In the genomic region with DNA sequence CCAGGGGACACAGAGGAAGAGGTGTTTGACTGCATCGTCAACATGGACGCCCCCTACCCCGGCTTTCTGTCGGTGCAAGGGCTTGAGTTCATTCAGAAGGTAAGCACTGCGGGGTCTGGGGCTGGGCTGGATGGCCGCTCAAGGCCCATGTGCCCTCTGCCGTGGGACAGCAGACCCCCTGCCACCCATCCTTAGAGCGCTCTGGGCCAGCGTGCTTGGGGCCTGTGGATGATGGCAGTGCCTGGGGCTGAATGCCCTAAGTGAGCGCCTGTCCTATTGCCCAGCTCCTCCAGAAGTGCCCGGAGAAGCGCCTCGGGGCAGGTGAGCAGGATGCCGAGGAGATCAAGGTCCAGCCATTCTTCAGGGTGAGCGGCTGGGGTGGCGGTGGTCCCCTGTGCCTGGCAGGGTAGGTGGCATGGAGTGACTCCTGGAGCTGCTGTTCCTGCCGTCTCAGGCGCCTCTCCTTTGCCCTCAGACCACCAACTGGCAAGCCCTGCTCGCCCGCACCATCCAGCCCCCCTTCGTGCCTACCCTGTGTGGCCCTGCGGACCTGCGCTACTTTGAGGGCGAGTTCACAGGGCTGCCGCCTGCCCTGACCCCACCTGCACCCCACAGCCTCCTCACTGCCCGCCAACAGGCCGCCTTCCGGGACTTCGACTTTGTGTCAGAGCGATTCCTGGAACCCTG, we compare ENCODE assay signal across 24 cellular contexts. TPM values are rescaled to one million over a fixed set of nuclear protein-coding genes. Genes with fewer than 3 reads are reported as not detected.
A peak's percentile ranks its signal among the peaks of the same experiment; 100 is the strongest.
DNase-seq lines count a peak whose midpoint lies in the region; ATAC-seq, FAIRE-seq and TF ChIP-seq lines count a peak whose summit lies in the region.
"Had no signal": no experiment of that assay in that cellular context is flagged by ENCODE, and none has a peak within 500 bp of the region (broad histone marks: within the 10 kb centered on the region; RNA-seq: fewer than 3 reads in every experiment).

No MANE protein-coding gene starts in this region.

- in situ Hi-C loops in GM12878 (cut with MboI), result no loop called here

- TF ChIP-seq CTCF in GM12878 (IDR thresholded peaks at IDR 0.05 in 2 of 3, conservative IDR thresholded peaks at IDR 0.05 in 1 of 3; ENCODE audit: control insufficient read depth in 2 of 3, extremely low read depth in 1 of 3, insufficient read depth in 1 of 3, low read depth in 3 of 3, low read length in 3 of 3) (no peak), osteoblast (IDR thresholded peaks at IDR 0.05; ENCODE audit: extremely low read depth, low read depth, low read length) (no peak)

- H3K79me2 ChIP-seq in GM12878 (ENCODE audit: control insufficient read depth, insufficient read depth, low read length) (peaks cover 20% of the 10 kb centered on the region), osteoblast (ENCODE audit: insufficient read depth, low read length) (no peaks in the 10 kb centered on the region)

- POLR2A ChIA-PET in GM12878 (lab: Charles Lee), result no interaction called here

- H3K4me1 ChIP-seq in GM12878 (ENCODE audit: control insufficient read depth, insufficient read depth, low read length) (peaks cover 3% of the 10 kb centered on the region), osteoblast (ENCODE audit: insufficient read depth, low read length) (peaks cover 8% of the 10 kb centered on the region)

- 98% methylated on average over 30 of the region's 30 CpGs for WGBS in GM12878 (ENCODE audit: insufficient coverage, insufficient replicate concordance, low lambda C conversion rate, missing lambda C conversion rate)

- no peak overlapping the region for H3K9ac ChIP-seq in GM12878 (ENCODE audit: control insufficient read depth, insufficient read depth, low read length)

- H4K20me1 ChIP-seq in GM12878 (ENCODE audit: control insufficient read depth, insufficient read depth), result no peaks in the 10 kb centered on the region
- H4K20me1 ChIP-seq in osteoblast (ENCODE audit: insufficient read depth, low read length), result no peaks in the 10 kb centered on the region

- H3K27me3 ChIP-seq in H7 (ENCODE audit: control insufficient read depth, insufficient read depth, low read length) (no peaks in the 10 kb centered on the region), GM12878 (replicated peaks in 1 of 2; ENCODE audit: control insufficient read depth in 2 of 2, insufficient read depth in 2 of 2, low read length in 1 of 2) (no peaks in the 10 kb centered on the region), osteoblast (ENCODE audit: insufficient read depth, low read length) (no peaks in the 10 kb centered on the region)
- H3K27me3 ChIP-seq: gastroesophageal sphincter, thyroid gland had no signal

- H3K9me3 ChIP-seq in GM12878 (replicated peaks; ENCODE audit: control insufficient read depth, insufficient read depth, low read length), result no peaks in the 10 kb centered on the region
- no peaks in the 10 kb centered on the region for H3K9me3 ChIP-seq in osteoblast (ENCODE audit: low read depth, low read length)
- H3K9me3 ChIP-seq: gastroesophageal sphincter, thyroid gland had no signal

- 0 out of 2 replicates have a peak, but pooled peaks have one; percentile 19 for TF ChIP-seq POLR2A in GM12878 (IDR thresholded peaks at IDR 0.05; ENCODE audit: low read depth, low read length)

- intact Hi-C loops in GM12878 (cut with micrococcal nuclease; ENCODE audit: unreplicated experiment), result loop anchor here (5.0 kb wide), 1 partner anchor 227 kb away; a partner anchor contains a TSS

- BruUV-seq in GM12878 (replicated peaks; lab: Mats Ljungman, UMichigan), result no TSS peak

- H3K27ac ChIP-seq in GM12878 (ENCODE audit: control insufficient read depth, insufficient read depth) (no peak overlapping the region), osteoblast (ENCODE audit: low read depth, low read length) (no peak overlapping the region)
- H3K27ac ChIP-seq: gastroesophageal sphincter, thyroid gland had no signal

- RAD21 ChIA-PET in GM12878 (lab: Charles Lee; ENCODE audit: unreplicated experiment), result no interaction called here

- TF ChIP-seq EP300 in GM12878 (IDR thresholded peaks at IDR 0.05; ENCODE audit: borderline replicate concordance in 1 of 2, control insufficient read depth in 1 of 2, low read depth in 2 of 2, low read length in 2 of 2), result no peak

- ATAC-seq in GM12878 (no peak), GM18907 (IDR thresholded peaks at IDR 0.05; ENCODE audit: unreplicated experiment) (no peak), GM21576 (IDR thresholded peaks at IDR 0.05; ENCODE audit: unreplicated experiment) (no peak), HG03571 (IDR thresholded peaks at IDR 0.05; ENCODE audit: unreplicated experiment) (no peak)
- ATAC-seq: gastroesophageal sphincter; left ventricle myocardium superior; naive thymus-derived CD4-positive, alpha-beta T cell; stimulated activated naive CD8-positive, alpha-beta T cell treated with anti-CD3 and anti-CD28 coated beads, Interleukin-15, Interleukin-2, amounts not matched to agents 100 U/mL and 50 U/mL, for 24 hours had no signal

- peak; percentile 76 for DNase-seq in H7
- DNase-seq in GM12878 (ENCODE audit: low read depth, low spot score), result no peak
- DNase-seq in osteoblast (ENCODE audit: insufficient read length, low spot score, missing footprints), result peak; percentile 55
- DNase-seq: activated CD4-positive, alpha-beta T cell treated with anti-CD3 and anti-CD28 coated beads, Interleukin-2, amount 50 U/mL, for 4 hours; activated CD4-positive, CD25-positive, alpha-beta regulatory T cell; activated CD8-positive, alpha-beta memory T cell treated with anti-CD3 and anti-CD28 coated beads, Interleukin-2, amount 50 U/mL, for 4 hours; activated naive CD4-positive, alpha-beta T cell treated with anti-CD3 and anti-CD28 coated beads, Interleukin-2, amount 50 U/mL, for 16 hours; C1 segment of cervical spinal cord; left ventricle myocardium superior; naive thymus-derived CD4-positive, alpha-beta T cell; NCI-H1105 treated with DMSO at 0.1 percent for 48 hours; NCI-H774; stimulated activated CD4-positive, alpha-beta T cell treated with anti-CD3 and anti-CD28 coated beads, Interleukin-4, amount 100 ng/mL, for 4 hours; stimulated activated naive CD8-positive, alpha-beta T cell treated with anti-CD3 and anti-CD28 coated beads, Interleukin-15, Interleukin-2, amounts not matched to agents 100 U/mL and 50 U/mL, for 24 hours; SW 1271; T1000; thyroid gland had no signal

- H3K4me3 ChIP-seq in H7 (ENCODE audit: insufficient read depth, low read depth, low read length) (no peak overlapping the region), GM12878 (no peak overlapping the region), osteoblast (ENCODE audit: insufficient read depth, low read length) (no peak overlapping the region)
- H3K4me3 ChIP-seq: coronary artery, gastroesophageal sphincter, thyroid gland had no signal

- SMC1A ChIA-PET in GM12878 (lab: Charles Lee; ENCODE audit: uncharacterized antibody, unreplicated experiment), result no interaction called here

- H3K4me2 ChIP-seq in GM12878 (ENCODE audit: control insufficient read depth, insufficient read depth) (no peak overlapping the region), osteoblast (ENCODE audit: insufficient read depth, low read length) (no peak overlapping the region)

- H3K36me3 ChIP-seq in H7 (replicated peaks; ENCODE audit: control insufficient read depth, insufficient read depth, low read length), result peaks cover 4% of the 10 kb centered on the region
- H3K36me3 ChIP-seq in GM12878 (ENCODE audit: control insufficient read depth in 2 of 2, insufficient read depth in 2 of 2, low read length in 1 of 2), result peaks cover 0 to 4% of the 10 kb centered on the region in 2 experiments; a peak in 2 of 4 replicates
- no peaks in the 10 kb centered on the region for H3K36me3 ChIP-seq in osteoblast (ENCODE audit: insufficient read depth, low read length)
- H3K36me3 ChIP-seq: thyroid gland had no signal

- no peak for TF ChIP-seq RAD21 in GM12878 (IDR thresholded peaks at IDR 0.05; ENCODE audit: insufficient read depth, low read depth, low read length)

- CTCF ChIA-PET in GM12878 (lab: Yijun Ruan, JAX), result no interaction called here

- no peak overlapping the region for H2AFZ ChIP-seq in GM12878 (ENCODE audit: control insufficient read depth, low read depth, low read length)
- no peak overlapping the region for H2AFZ ChIP-seq in osteoblast (ENCODE audit: low read length)

- no peak for FAIRE-seq in GM12878 (lab: Jason Lieb, UNC)
- FAIRE-seq: bronchial epithelial cell, GM12891 had no signal

RNA-seq across cellular contexts. Expression of a gene that starts 3.9 kb away (rescaled TPM):
- 66.5 and 76.6 TPM in 2 replicates for total RNA-seq in H7 (2014; rRNA removed; shearing (Covaris generic))
- 20.0 and 21.5 TPM in 2 replicates for total RNA-seq in GM12878 (2013; cell fraction: nucleolus; rRNA removed)
- total RNA-seq in GM12878 (2014; rRNA removed) (99.0 and 112 TPM in 2 replicates), GM12878 (2014; rRNA removed; fragmentation: Illumina TruSeq; extraction: Trizol) (20.5 and 24.8 TPM in 2 replicates), GM12878 (2021) (67.2 and 75.1 TPM in 2 replicates), osteoblast (32.7 and 35.1 TPM in 2 replicates)
- polyA plus RNA-seq in GM12878 (2011; ENCODE audit: low read depth), result 21.7 TPM
- polyA plus RNA-seq in GM12878 (2011; rRNA removed) (8.3 and 23.7 TPM in 2 replicates), GM12878 (2014; fragmentation: Illumina TruSeq; extraction: Trizol) (1.5 and 13.9 TPM in 2 replicates), GM12878 (2014; fragmentation: Nextera tagmentation; extraction: Ambion mirVana) (1 to 10 TPM in 1 of 2 experiments, under 1 TPM in 1; 0.95 to 9.9 TPM), GM12878 (2014; rRNA removed) (106 and 139 TPM in 2 replicates), GM12878 (2016; fragmentation: Nextera tagmentation; extraction: Ambion mirVana) (100 to 1,000 TPM; 129 to 146 TPM)
- polyA plus RNA-seq in GM12878 (2011; cell fraction: cytosol; rRNA removed), result 46.4 and 86.3 TPM in 2 replicates
- 60.3 and 66.9 TPM in 2 replicates for polyA plus RNA-seq in GM12878 (2011; cell fraction: nucleus; rRNA removed)
- 57.0 and 66.6 TPM in 2 replicates for polyA plus RNA-seq in GM12878 (2012)
- 16.3 and 32.5 TPM in 2 replicates for polyA minus RNA-seq in GM12878 (2011; rRNA and poly(A)+ RNA removed)
- 23.1 and 28.5 TPM in 2 replicates for polyA minus RNA-seq in GM12878 (2011; cell fraction: cytosol; rRNA and poly(A)+ RNA removed)
- 10.5 and 15.1 TPM in 2 replicates for polyA minus RNA-seq in GM12878 (2011; cell fraction: nucleus; rRNA and poly(A)+ RNA removed)

RNA-seq across cellular contexts. Expression of a gene that starts 17.8 kb away (rescaled TPM):
- total RNA-seq in H7 (2014; rRNA removed; shearing (Covaris generic)), result 29.4 and 35.0 TPM in 2 replicates
- 5.1 and 5.5 TPM in 2 replicates for total RNA-seq in GM12878 (2013; cell fraction: nucleolus; rRNA removed)
- total RNA-seq in GM12878 (2014; rRNA removed) (5.1 and 6.3 TPM in 2 replicates), GM12878 (2014; rRNA removed; fragmentation: Illumina TruSeq; extraction: Trizol) (3.3 and 3.9 TPM in 2 replicates), GM12878 (2021) (7.6 and 8.2 TPM in 2 replicates), osteoblast (3.5 and 4.3 TPM in 2 replicates)
- polyA plus RNA-seq in GM12878 (2011; ENCODE audit: low read depth), result 3.1 TPM
- polyA plus RNA-seq in GM12878 (2011; rRNA removed) (2.5 and 3.6 TPM in 2 replicates), GM12878 (2014; fragmentation: Illumina TruSeq; extraction: Trizol) (2.1 and 3.1 TPM in 2 replicates), GM12878 (2014; fragmentation: Nextera tagmentation; extraction: Ambion mirVana) (under 1 TPM; 0.35 to 0.47 TPM), GM12878 (2014; rRNA removed) (11.0 and 11.7 TPM in 2 replicates), GM12878 (2016; fragmentation: Nextera tagmentation; extraction: Ambion mirVana) (1 to 10 TPM; 1.5 to 2.1 TPM)
- 3.7 and 4.3 TPM in 2 replicates for polyA plus RNA-seq in GM12878 (2011; cell fraction: cytosol; rRNA removed)
- 19.1 and 20.3 TPM in 2 replicates for polyA plus RNA-seq in GM12878 (2011; cell fraction: nucleus; rRNA removed)
- 4.5 and 5.8 TPM in 2 replicates for polyA plus RNA-seq in GM12878 (2012)
- 0.88 and 2.7 TPM in 2 replicates for polyA minus RNA-seq in GM12878 (2011; rRNA and poly(A)+ RNA removed)
- 1.3 and 2.6 TPM in 2 replicates for polyA minus RNA-seq in GM12878 (2011; cell fraction: cytosol; rRNA and poly(A)+ RNA removed)
- polyA minus RNA-seq in GM12878 (2011; cell fraction: nucleus; rRNA and poly(A)+ RNA removed), result 1.9 and 3.0 TPM in 2 replicates

RNA-seq across cellular contexts. Expression of a gene that starts 31.0 kb away (rescaled TPM):
- 798 and 1,235 TPM in 2 replicates for total RNA-seq in H7 (2014; rRNA removed; shearing (Covaris generic))
- total RNA-seq in GM12878 (2013; cell fraction: nucleolus; rRNA removed), result 113 and 116 TPM in 2 replicates
- total RNA-seq in GM12878 (2014; rRNA removed), result 345 and 493 TPM in 2 replicates
- 676 and 706 TPM in 2 replicates for total RNA-seq in GM12878 (2014; rRNA removed; fragmentation: Illumina TruSeq; extraction: Trizol)
- 503 and 533 TPM in 2 replicates for total RNA-seq in GM12878 (2021)
- polyA plus RNA-seq in GM12878 (2011; ENCODE audit: low read depth), result 200 TPM
- polyA plus RNA-seq in GM12878 (2011; rRNA removed), result 305 and 466 TPM in 2 replicates
- 97.5 and 103 TPM in 2 replicates for polyA plus RNA-seq in GM12878 (2011; cell fraction: cytosol; rRNA removed)
- 103 and 128 TPM in 2 replicates for polyA plus RNA-seq in GM12878 (2011; cell fraction: nucleus; rRNA removed)
- 315 and 365 TPM in 2 replicates for polyA plus RNA-seq in GM12878 (2012)
- polyA plus RNA-seq in GM12878 (2014; fragmentation: Illumina TruSeq; extraction: Trizol), result 597 and 873 TPM in 2 replicates
- polyA plus RNA-seq in GM12878 (2014; fragmentation: Nextera tagmentation; extraction: Ambion mirVana), result 100 to 1,000 TPM; 314 to 450 TPM
- 274 and 284 TPM in 2 replicates for polyA plus RNA-seq in GM12878 (2014; rRNA removed)
- polyA plus RNA-seq in GM12878 (2016; fragmentation: Nextera tagmentation; extraction: Ambion mirVana), result 100 to 1,000 TPM; 440 to 466 TPM
- polyA minus RNA-seq in GM12878 (2011; rRNA and poly(A)+ RNA removed), result 143 and 207 TPM in 2 replicates
- polyA minus RNA-seq in GM12878 (2011; cell fraction: cytosol; rRNA and poly(A)+ RNA removed), result 162 and 163 TPM in 2 replicates
- 58.5 and 94.0 TPM in 2 replicates for polyA minus RNA-seq in GM12878 (2011; cell fraction: nucleus; rRNA and poly(A)+ RNA removed)
- total RNA-seq in osteoblast, result 365 and 397 TPM in 2 replicates

RNA-seq across cellular contexts. Expression of a gene that starts 51.7 kb away (rescaled TPM):
- 19.6 and 31.1 TPM in 2 replicates for total RNA-seq in H7 (2014; rRNA removed; shearing (Covaris generic))
- total RNA-seq in GM12878 (2013; cell fraction: nucleolus; rRNA removed), result 15.8 and 23.2 TPM in 2 replicates
- total RNA-seq in GM12878 (2014; rRNA removed) (8.9 and 11.2 TPM in 2 replicates), GM12878 (2014; rRNA removed; fragmentation: Illumina TruSeq; extraction: Trizol) (3.6 and 3.8 TPM in 2 replicates), GM12878 (2021) (14.0 and 14.7 TPM in 2 replicates), osteoblast (26.4 and 27.1 TPM in 2 replicates)
- 5.7 TPM for polyA plus RNA-seq in GM12878 (2011; ENCODE audit: low read depth)
- polyA plus RNA-seq in GM12878 (2011; rRNA removed) (6.7 and 16.9 TPM in 2 replicates), GM12878 (2014; fragmentation: Illumina TruSeq; extraction: Trizol) (2.2 and 5.8 TPM in 2 replicates), GM12878 (2014; fragmentation: Nextera tagmentation; extraction: Ambion mirVana) (under 1 TPM; 0.32 to 0.47 TPM), GM12878 (2014; rRNA removed) (14.5 and 14.7 TPM in 2 replicates), GM12878 (2016; fragmentation: Nextera tagmentation; extraction: Ambion mirVana) (1 to 10 TPM; 7.4 to 8.4 TPM)
- 23.0 and 24.0 TPM in 2 replicates for polyA plus RNA-seq in GM12878 (2011; cell fraction: cytosol; rRNA removed)
- polyA plus RNA-seq in GM12878 (2011; cell fraction: nucleus; rRNA removed), result 40.8 and 44.1 TPM in 2 replicates
- polyA plus RNA-seq in GM12878 (2012), result 12.3 and 13.8 TPM in 2 replicates
- polyA minus RNA-seq in GM12878 (2011; rRNA and poly(A)+ RNA removed), result 11.0 and 19.2 TPM in 2 replicates
- 8.7 and 10.1 TPM in 2 replicates for polyA minus RNA-seq in GM12878 (2011; cell fraction: cytosol; rRNA and poly(A)+ RNA removed)
- polyA minus RNA-seq in GM12878 (2011; cell fraction: nucleus; rRNA and poly(A)+ RNA removed), result 7.0 and 11.6 TPM in 2 replicates
